ENCODE assay signal across 2 cellular contexts in genomic region chr20:940926-941325, GRCh38.
TF ChIP-seq lines count a peak whose summit lies in the region.

No MANE protein-coding gene starts in this region.

TF ChIP-seq in IMR-90, 13 proteins besides CTCF, POLR2A, EP300 and RAD21:
- no peak for TF ChIP-seq FOS (IDR thresholded peaks at IDR 0.05; ENCODE audit: low read depth, low read length)

TF ChIP-seq in H1, 55 proteins besides CTCF, POLR2A, EP300 and RAD21:
- TF ChIP-seq TBP (IDR thresholded peaks at IDR 0.05; ENCODE audit: low read depth, low read length), result no peak
- no peak for TF ChIP-seq CTBP2 (IDR thresholded peaks at IDR 0.05; ENCODE audit: borderline replicate concordance, insufficient read depth, insufficient read length, low read length)
- TF ChIP-seq POU5F1 (IDR thresholded peaks at IDR 0.05; ENCODE audit: low read depth, low read length), result no peak
- TF ChIP-seq JUN (IDR thresholded peaks at IDR 0.05; ENCODE audit: low read depth, low read length), result no peak
- no peak for TF ChIP-seq GABPA (IDR thresholded peaks at IDR 0.05; ENCODE audit: borderline replicate concordance, insufficient read depth, low read length)
- TF ChIP-seq BCL11A (IDR thresholded peaks at IDR 0.05; ENCODE audit: low read depth in 2 of 2, low read length in 2 of 2), result no peak
- no peak for TF ChIP-seq SIRT6 (IDR thresholded peaks at IDR 0.05; ENCODE audit: low read length)
- TF ChIP-seq SP2 (IDR thresholded peaks at IDR 0.05; ENCODE audit: low read length), result no peak
- no peak for TF ChIP-seq MAFK (IDR thresholded peaks at IDR 0.05; ENCODE audit: low read depth, low read length)
- no peak for TF ChIP-seq TCF12 (IDR thresholded peaks at IDR 0.05; ENCODE audit: low read depth, low read length)
- no peak for TF ChIP-seq EGR1 (IDR thresholded peaks at IDR 0.05; ENCODE audit: borderline replicate concordance, low read depth, low read length)
- no peak for TF ChIP-seq JUND (IDR thresholded peaks at IDR 0.05; ENCODE audit: low read length)
- TF ChIP-seq TEAD4 (IDR thresholded peaks at IDR 0.05; ENCODE audit: low read depth, low read length), result no peak
- TF ChIP-seq SP1 (IDR thresholded peaks at IDR 0.05; ENCODE audit: low read depth, low read length), result no peak
- no peak for TF ChIP-seq KDM5A (IDR thresholded peaks at IDR 0.05; ENCODE audit: low read length)
- no peak for TF ChIP-seq YY1 (IDR thresholded peaks at IDR 0.05; ENCODE audit: low read depth, low read length)
- TF ChIP-seq SRF (IDR thresholded peaks at IDR 0.05; ENCODE audit: low read depth, low read length), result no peak
- no peak for TF ChIP-seq BACH1 (IDR thresholded peaks at IDR 0.05; ENCODE audit: low read length)
